In the genomic region with DNA sequence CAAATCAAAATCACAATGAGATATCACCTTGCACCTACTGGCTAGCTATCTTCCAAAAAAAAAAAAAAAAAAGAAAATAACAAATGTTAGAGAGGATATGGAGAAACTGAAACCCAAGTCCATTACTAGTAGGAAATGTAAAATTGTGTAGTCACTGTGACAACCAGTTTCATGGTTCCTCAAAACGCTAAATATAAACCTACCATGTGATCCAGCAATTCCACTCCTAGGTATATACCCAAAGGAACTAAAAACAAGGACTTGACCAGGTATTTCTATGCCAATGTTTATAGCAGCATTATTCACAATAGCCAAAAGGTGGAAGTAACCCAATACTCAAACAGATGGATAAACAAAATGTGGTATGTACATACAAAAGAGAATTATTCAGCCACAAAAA, we compare ENCODE assay signal across 2 cellular contexts.
TF ChIP-seq lines count a peak whose summit lies in the region.

No MANE protein-coding gene starts in this region.

TF ChIP-seq in HEK293, 187 proteins besides CTCF, POLR2A, EP300 and RAD21:
- TF ChIP-seq ZNF140 (tag by site-specific recombination; IDR thresholded peaks at IDR 0.05) (peak; percentile 83), GFI1B (tag by site-specific recombination; IDR thresholded peaks at IDR 0.05) (no peak)

TF ChIP-seq in HepG2, 621 proteins besides CTCF, POLR2A, EP300 and RAD21:
- 0 out of 2 replicates have a peak, but pooled peaks have one; percentile 60 for TF ChIP-seq THYN1 (CRISPR knock-in tag; IDR thresholded peaks at IDR 0.05; ENCODE audit: borderline replicate concordance, low read depth)
- TF ChIP-seq ZNF407 (CRISPR knock-in tag; IDR thresholded peaks at IDR 0.05; ENCODE audit: not compliant biosample characterization), result no peak
- TF ChIP-seq SIN3B (IDR thresholded peaks at IDR 0.05; ENCODE audit: low read length), result no peak
